Comparison of ENCODE assay signal across 9 cellular contexts in the genomic region with DNA sequence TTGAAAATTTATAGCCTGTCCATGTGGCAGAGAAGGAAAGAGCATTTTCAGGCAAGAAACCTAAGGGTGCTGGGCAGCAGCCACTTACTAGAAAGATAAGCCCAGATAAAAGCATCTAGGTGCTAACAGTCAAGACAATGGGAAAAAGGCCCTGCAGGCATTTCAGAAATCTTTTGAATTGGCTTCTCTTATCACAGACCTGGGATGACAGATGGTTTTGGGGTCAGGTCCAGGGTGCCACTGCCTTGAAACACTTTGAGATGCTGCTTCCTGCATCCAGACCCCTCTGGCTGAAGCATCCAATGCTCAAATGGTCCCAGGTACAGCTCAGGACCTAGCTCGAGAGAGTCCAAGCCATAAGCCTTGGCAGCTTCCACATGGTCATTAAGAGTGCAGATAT.
"Had no signal": no experiment of that assay in that cellular context is flagged by ENCODE, and none has a peak within 500 bp of the region (broad histone marks: within the 10 kb centered on the region; RNA-seq: fewer than 3 reads in every experiment).

No MANE protein-coding gene starts in this region.

- H3K4me3 Mint-ChIP-seq: HFFc6, IgD-negative memory B cell had no signal

- H3K9me3 ChIP-seq: HAP-1 had no signal

- ATAC-seq: HCT116, HepG2 had no signal

- DNase-seq: GM23248, GOT3, H7, HFFc6 had no signal

- H3K4me1 ChIP-seq: HAP-1 had no signal

- H3K27ac ChIP-seq: GM23248, HL-60 had no signal

- H3K27me3 Mint-ChIP-seq: IgD-negative memory B cell had no signal

- H3K9ac ChIP-seq: GM23248 had no signal

- H3K27ac Mint-ChIP-seq: HFFc6, IgD-negative memory B cell had no signal

- H3K4me3 ChIP-seq: GM23248, HAP-1 had no signal

- H3K36me3 ChIP-seq: HAP-1 had no signal
